In the genomic region with DNA sequence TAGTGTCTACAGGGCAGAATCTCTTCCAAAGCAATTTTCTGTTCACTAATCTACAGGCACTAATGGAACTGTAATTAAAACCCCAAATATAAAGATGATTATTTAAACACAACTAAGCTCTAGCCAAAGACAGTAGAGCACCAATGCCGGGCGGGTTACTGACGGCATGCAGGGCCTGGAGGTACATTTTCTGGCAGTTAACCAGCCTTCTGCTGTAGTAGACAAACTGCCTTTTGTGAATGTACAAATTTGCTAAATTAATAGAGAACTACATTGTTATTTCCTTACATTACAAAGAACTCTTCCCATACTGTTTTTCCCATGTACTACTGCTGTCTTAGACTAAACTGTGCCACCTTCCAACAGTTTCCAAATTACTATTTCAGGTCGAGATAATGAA, we compare ENCODE assay signal across 22 cellular contexts.
DNase-seq lines count a peak whose midpoint lies in the region; ATAC-seq, FAIRE-seq and TF ChIP-seq lines count a peak whose summit lies in the region.
"Had no signal": no experiment of that assay in that cellular context is flagged by ENCODE, and none has a peak within 500 bp of the region (broad histone marks: within the 10 kb centered on the region; RNA-seq: fewer than 3 reads in every experiment).

No MANE protein-coding gene starts in this region.

- H3K4me3 ChIP-seq in A549, result no peak overlapping the region
- H3K4me3 ChIP-seq in neutrophil (ENCODE audit: low read depth in 1 of 2, low read length in 1 of 2), result no peak overlapping the region
- H3K4me3 ChIP-seq: HAP-1 had no signal

- intact Hi-C loops in activated B cell treated with CpG ODN at 0.5 μM for 24 hours (cut with micrococcal nuclease), result no loop called here

- H3K9me3 Mint-ChIP-seq in activated B cell treated with CpG ODN at 0.5 μM for 24 hours, result no peaks in the 10 kb centered on the region

- DNase-seq in A549 (ENCODE audit: low read depth in 1 of 2, low spot score in 1 of 2) (no peak), COLO829 (ENCODE audit: low spot score) (peak; percentile 36), activated B cell treated with CpG ODN at 0.5 μM for 24 hours (no peak), H4 (ENCODE audit: low spot score) (no peak)
- DNase-seq: COR-L47, DMS 273 treated with DMSO at 0.1 percent for 48 hours, DND-41, IMR-90, Karpas-422, NCI-H1092, NCI-H146, NCI-H510A, NCI-H748 treated with DMSO at 0.1 percent for 48 hours, OCI-M1, SHP77 had no signal

- no peaks in the 10 kb centered on the region for H3K27me3 Mint-ChIP-seq in activated B cell treated with CpG ODN at 0.5 μM for 24 hours

- no peak for TF ChIP-seq POLR2A in A549 (IDR thresholded peaks at IDR 0.05; ENCODE audit: low read length)

- no peak overlapping the region for H3K4me3 Mint-ChIP-seq in activated B cell treated with CpG ODN at 0.5 μM for 24 hours

- no peak overlapping the region for H3K4me2 ChIP-seq in A549

- peaks cover 29% of the 10 kb centered on the region for H3K4me1 Mint-ChIP-seq in activated B cell treated with CpG ODN at 0.5 μM for 24 hours

- H3K36me3 ChIP-seq in neutrophil, result no peaks in the 10 kb centered on the region

- H3K4me1 ChIP-seq in A549 (peaks cover 14% of the 10 kb centered on the region), neutrophil (ENCODE audit: control insufficient read depth in 1 of 2, insufficient read depth in 1 of 2, low read depth in 1 of 2, low read length in 1 of 2) (peaks cover 67 to 68% of the 10 kb centered on the region in 2 experiments)

- no peak for TF ChIP-seq EP300 in A549 (IDR thresholded peaks at IDR 0.05)

- FAIRE-seq in A549 (lab: Jason Lieb, UNC), result peak; percentile 43
- FAIRE-seq: A204.1, HTR-8/SVneo had no signal

- WGBS in A549 (ENCODE audit: missing lambda C conversion rate), result 82% methylated on average over 4 of the region's 4 CpGs

- TF ChIP-seq CTCF in A549 (IDR thresholded peaks at IDR 0.05), result no peak
- no peak for TF ChIP-seq CTCF in activated B cell treated with CpG ODN at 0.5 μM for 24 hours (IDR thresholded peaks at IDR 0.05)
- TF ChIP-seq CTCF in neutrophil (IDR thresholded peaks at IDR 0.05), result no peak

- ATAC-seq in A549, result no peak
- no peak for ATAC-seq in activated B cell treated with CpG ODN at 0.5 μM for 24 hours (ENCODE audit: low read depth)
- no peak for ATAC-seq in GM18870 (IDR thresholded peaks at IDR 0.05; ENCODE audit: unreplicated experiment)
- no peak for ATAC-seq in esophagus mucosa
- ATAC-seq: SK-N-SH treated with all-trans-retinoic acid at 6 μM for 48 hours had no signal

- H3K27ac Mint-ChIP-seq in activated B cell treated with CpG ODN at 0.5 μM for 24 hours, result peak overlapping the region; percentile 47

- H3K27me3 ChIP-seq in neutrophil, result no peaks in the 10 kb centered on the region

- POLR2A ChIA-PET in A549 (lab: Yijun Ruan, JAX), result no interaction called here
- POLR2A ChIA-PET in activated B cell treated with CpG ODN at 0.5 μM for 24 hours (lab: Charles Lee), result no interaction called here

- H3K36me3 Mint-ChIP-seq in activated B cell treated with CpG ODN at 0.5 μM for 24 hours (ENCODE audit: low read depth), result peaks cover 29% of the 10 kb centered on the region

- H3K27ac ChIP-seq in A549, result no peak overlapping the region
- peak overlapping the region; percentile 91 for H3K27ac ChIP-seq in neutrophil

- CTCF ChIA-PET in A549 (lab: Yijun Ruan, JAX), result interaction anchor here (1.0 to 2.4 kb wide), 3 partner anchors 288 to 480 kb away, joined by 3 to 6 read pairs (median 3); no protein-coding TSS in a partner anchor
- CTCF ChIA-PET in activated B cell treated with CpG ODN at 0.5 μM for 24 hours (lab: Charles Lee), result no interaction called here

- H3K9me3 ChIP-seq in A549 (no peaks in the 10 kb centered on the region), neutrophil (no peaks in the 10 kb centered on the region)
- H3K9me3 ChIP-seq: HAP-1 had no signal

- TF ChIP-seq RAD21 in A549 (conservative IDR thresholded peaks at IDR 0.05 in 1 of 2, IDR thresholded peaks at IDR 0.05 in 1 of 2), result no peak

TF ChIP-seq in A549, 52 proteins besides CTCF, POLR2A, EP300 and RAD21:
- TF ChIP-seq, protein P1, sequence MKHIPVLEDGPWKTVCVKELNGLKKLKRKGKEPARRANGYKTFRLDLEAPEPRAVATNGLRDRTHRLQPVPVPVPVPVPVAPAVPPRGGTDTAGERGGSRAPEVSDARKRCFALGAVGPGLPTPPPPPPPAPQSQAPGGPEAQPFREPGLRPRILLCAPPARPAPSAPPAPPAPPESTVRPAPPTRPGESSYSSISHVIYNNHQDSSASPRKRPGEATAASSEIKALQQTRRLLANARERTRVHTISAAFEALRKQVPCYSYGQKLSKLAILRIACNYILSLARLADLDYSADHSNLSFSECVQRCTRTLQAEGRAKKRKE (CRISPR knock-in tag; IDR thresholded peaks at IDR 0.05; ENCODE audit: low read depth), result no peak
- TF ChIP-seq TFCP2L1 (CRISPR knock-in tag; IDR thresholded peaks at IDR 0.05) (no peak), ZSCAN20 (CRISPR knock-in tag; IDR thresholded peaks at IDR 0.05) (no peak), MAZ (IDR thresholded peaks at IDR 0.05; ENCODE audit: borderline replicate concordance, low read depth, low read length) (no peak), NR3C1 (IDR thresholded peaks at IDR 0.05) (no peak), BHLHE40 (IDR thresholded peaks at IDR 0.05; ENCODE audit: low read depth, low read length) (no peak), POLR2AphosphoS2 (conservative IDR thresholded peaks at IDR 0.05; ENCODE audit: low read length) (no peak), RNF2 (IDR thresholded peaks at IDR 0.05; ENCODE audit: borderline replicate concordance, low read depth) (no peak), CBX8 (IDR thresholded peaks at IDR 0.05) (no peak)
